Comparison of ENCODE assay signal across 9 cellular contexts in genomic region chr6:74598473-74599393, GRCh38.
DNase-seq lines count a peak whose midpoint lies in the region; ATAC-seq and TF ChIP-seq lines count a peak whose summit lies in the region.
"Had no signal": no experiment of that assay in that cellular context is flagged by ENCODE, and none has a peak within 500 bp of the region (broad histone marks: within the 10 kb centered on the region; RNA-seq: fewer than 3 reads in every experiment).

No MANE protein-coding gene starts in this region.

- no peaks in the 10 kb centered on the region for H3K4me1 ChIP-seq in MM.1S (ENCODE audit: low read length)
- peaks cover 4% of the 10 kb centered on the region for H3K4me1 ChIP-seq in upper lobe of right lung
- H3K4me1 ChIP-seq in SJCRH30, result peaks cover 11% of the 10 kb centered on the region
- H3K4me1 ChIP-seq in psoas muscle, result no peaks in the 10 kb centered on the region
- H3K4me1 ChIP-seq: transverse colon had no signal

- ATAC-seq in HG02763 (IDR thresholded peaks at IDR 0.05; ENCODE audit: unreplicated experiment) (peak; percentile 93), upper lobe of right lung (peak; percentile 81), psoas muscle (no peak)

- intact Hi-C loops in upper lobe of right lung (cut with DNase I), result no loop called here
- intact Hi-C loops in psoas muscle (cut with DNase I), result no loop called here

- TF ChIP-seq CTCF in MM.1S (IDR thresholded peaks at IDR 0.05; ENCODE audit: low read length) (no peak), upper lobe of right lung (IDR thresholded peaks at IDR 0.05) (no peak), psoas muscle (IDR thresholded peaks at IDR 0.05) (no peak)

- H3K9me3 ChIP-seq in MM.1S (replicated peaks; ENCODE audit: insufficient read depth, low read length) (no peaks in the 10 kb centered on the region), upper lobe of right lung (no peaks in the 10 kb centered on the region), MG63 (peaks cover 3% of the 10 kb centered on the region; the same call in 1 of the 2 replicates), SJCRH30 (replicated peaks) (no peaks in the 10 kb centered on the region; the same call in 1 of the 2 replicates), psoas muscle (no peaks in the 10 kb centered on the region)
- H3K9me3 ChIP-seq: transverse colon had no signal

- H2AFZ ChIP-seq in MM.1S (ENCODE audit: low read length), result no peak overlapping the region

- peak; percentile 3 for DNase-seq in NCI-H510A (lab: John Stamatoyannopoulos, UW)
- DNase-seq in NCI-H510A treated with DMSO at 0.1 percent for 48 hours (lab: John Stamatoyannopoulos, UW), result no peak
- peak; percentile 32 for DNase-seq in MM.1S
- no peak for DNase-seq in upper lobe of right lung
- DNase-seq in MG63, result no peak
- no peak for DNase-seq in SJCRH30
- DNase-seq in psoas muscle, result no peak
- DNase-seq: transverse colon had no signal

- no peak overlapping the region for H3K4me3 ChIP-seq in MM.1S (ENCODE audit: low read length)
- H3K4me3 ChIP-seq in upper lobe of right lung, result no peak overlapping the region
- no peak overlapping the region for H3K4me3 ChIP-seq in MG63
- no peak overlapping the region for H3K4me3 ChIP-seq in SJCRH30
- H3K4me3 ChIP-seq in psoas muscle, result no peak overlapping the region
- H3K4me3 ChIP-seq: transverse colon had no signal

- H3F3A ChIP-seq in MM.1S (ENCODE audit: insufficient read depth, low read length), result no peaks in the 10 kb centered on the region

- H3K36me3 ChIP-seq in MM.1S (replicated peaks; ENCODE audit: insufficient read depth, low read length) (no peaks in the 10 kb centered on the region), upper lobe of right lung (no peaks in the 10 kb centered on the region), MG63 (no peaks in the 10 kb centered on the region), SJCRH30 (no peaks in the 10 kb centered on the region), psoas muscle (ENCODE audit: insufficient read depth in 1 of 2, low read depth in 1 of 2) (no peaks in the 10 kb centered on the region)
- H3K36me3 ChIP-seq: transverse colon had no signal

- H3K9me2 ChIP-seq in MM.1S (replicated peaks; ENCODE audit: insufficient read depth, low read length), result no peaks in the 10 kb centered on the region

- H3K9ac ChIP-seq in MM.1S (ENCODE audit: low read length), result no peak overlapping the region

- no peak overlapping the region for H3K27ac ChIP-seq in MM.1S (ENCODE audit: low read length)
- no peak overlapping the region for H3K27ac ChIP-seq in upper lobe of right lung
- no peak overlapping the region for H3K27ac ChIP-seq in SJCRH30
- no peak overlapping the region for H3K27ac ChIP-seq in psoas muscle
- H3K27ac ChIP-seq: transverse colon had no signal

- no peaks in the 10 kb centered on the region for H4K20me1 ChIP-seq in MM.1S (ENCODE audit: insufficient read depth, low read length)

- 78 to 80% (median 80%) methylated on average over 3 of the region's 3 CpGs for WGBS in psoas muscle, 3 donors

- no peaks in the 10 kb centered on the region for H3K27me3 ChIP-seq in MM.1S (replicated peaks; ENCODE audit: insufficient read depth, low read length)
- H3K27me3 ChIP-seq in upper lobe of right lung, result no peaks in the 10 kb centered on the region
- no peaks in the 10 kb centered on the region for H3K27me3 ChIP-seq in MG63
- no peaks in the 10 kb centered on the region for H3K27me3 ChIP-seq in SJCRH30
- H3K27me3 ChIP-seq in psoas muscle (ENCODE audit: insufficient read depth in 3 of 3, low read length in 2 of 3), result no peaks in the 10 kb centered on the region
- H3K27me3 ChIP-seq: transverse colon had no signal

- H3K4me2 ChIP-seq in MM.1S (ENCODE audit: low read depth, low read length), result no peak overlapping the region

- H3K79me2 ChIP-seq in MM.1S (ENCODE audit: low read length), result no peaks in the 10 kb centered on the region

Comparison
In these comparisons a context has a peak if more than half of its experiments do, and no peak if none do; other contexts are left out.
1. DNase-seq: peak in NCI-H510A (single experiment) and MM.1S (single experiment); none in NCI-H510A treated with DMSO at 0.1 percent for 48 hours (single experiment), upper lobe of right lung (single experiment), MG63 (single experiment), SJCRH30 (0 of 2) and psoas muscle (0 of 2).
2. ATAC-seq: peak in HG02763 (single experiment) and upper lobe of right lung (single experiment); none in psoas muscle (0 of 4).